ENCODE assay signal across 19 cellular contexts in the genomic region with DNA sequence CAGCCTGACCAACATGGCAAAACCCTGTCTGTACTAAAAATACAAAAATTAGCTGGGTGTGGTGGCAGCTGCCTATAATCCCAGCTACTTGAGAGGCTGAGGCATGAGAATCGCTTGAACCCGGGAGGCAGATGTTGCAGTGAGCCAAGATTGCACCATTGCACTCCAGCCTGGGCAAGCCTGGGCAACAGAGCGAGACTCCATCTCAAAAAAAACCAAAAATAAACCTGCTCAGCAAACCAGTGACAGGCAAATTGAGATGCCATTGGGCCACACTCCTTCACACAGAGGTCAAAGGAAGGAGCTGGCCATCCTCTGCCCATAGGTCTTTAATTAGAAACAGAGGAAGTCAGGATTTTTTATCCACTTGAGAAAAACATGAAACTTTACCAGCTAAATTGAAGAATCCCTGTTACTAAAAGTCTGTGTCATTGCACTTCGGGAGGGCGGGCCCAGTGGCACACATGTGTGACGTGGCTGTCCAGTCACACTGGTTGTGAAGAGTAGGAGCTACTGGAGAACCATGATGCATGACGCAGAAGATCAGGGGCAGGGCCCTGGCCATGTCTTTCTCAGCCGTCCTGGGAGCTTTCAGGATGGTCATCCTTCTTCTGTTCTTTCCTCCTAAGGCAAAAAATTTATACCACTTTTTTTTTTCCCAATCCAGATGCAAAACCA.
DNase-seq lines count a peak whose midpoint lies in the region; ATAC-seq, FAIRE-seq and TF ChIP-seq lines count a peak whose summit lies in the region.
"Had no signal": no experiment of that assay in that cellular context is flagged by ENCODE, and none has a peak within 500 bp of the region (broad histone marks: within the 10 kb centered on the region; RNA-seq: fewer than 3 reads in every experiment).

No MANE protein-coding gene starts in this region.

- dilution Hi-C loops in IMR-90 (cut with HindIII; ENCODE audit: low sequenced_read_pairs, unreplicated experiment), result no loop called here

- peak overlapping the region; percentile 28; the same call in 1 of the 2 replicates for H3K4ac ChIP-seq in IMR-90 (ENCODE audit: low read depth, low read length)

- DNase-seq in SIG-M5 treated with dmso at 0.1 percent for 504 hours (lab: John Stamatoyannopoulos, UW; ENCODE audit: unreplicated experiment), result peak; percentile 10
- DNase-seq in SIG-M5 (lab: John Stamatoyannopoulos, UW), result no peak
- no peak for DNase-seq in IMR-90
- DNase-seq in epithelial cell of esophagus (ENCODE audit: low read depth), result peak; percentile 45
- no peak for DNase-seq in left lobe of liver (ENCODE audit: low spot score)
- DNase-seq in frontal cortex (ENCODE audit: low spot score in 2 of 2), result no peak
- DNase-seq: DMS 273 treated with DMSO at 0.1 percent for 48 hours, EL, Kasumi-1, MM.1S, NCI-H1105, NCI-H1694, NCI-H446, NCI-H69, SHP77 had no signal

- intact Hi-C loops in IMR-90 (cut with micrococcal nuclease), result no loop called here

- peaks cover 0 to 18% of the 10 kb centered on the region in 2 experiments; a peak in 2 of 4 replicates for H3K79me1 ChIP-seq in IMR-90 (ENCODE audit: low read depth in 1 of 2, low read length in 2 of 2)

- H2AK5ac ChIP-seq in IMR-90 (ENCODE audit: low read depth, low read length), result peak overlapping the region; percentile 10

- H3K27me3 ChIP-seq in BLaER1, result no peaks in the 10 kb centered on the region
- no peaks in the 10 kb centered on the region for H3K27me3 ChIP-seq in IMR-90 (ENCODE audit: control insufficient read depth, insufficient read depth, low read length)

- H3K9ac ChIP-seq in BLaER1 (no peak overlapping the region), IMR-90 (ENCODE audit: low read depth, low read length) (no peak overlapping the region)

- CTCF ChIA-PET in IMR-90 (lab: Yijun Ruan, JAX), result interaction anchor here (1.1 kb wide), 1 partner anchor 10 kb away, joined by 4 read pairs; no protein-coding TSS in a partner anchor

- H3K27ac ChIP-seq in BLaER1, result peak overlapping the region; percentile 21
- no peak overlapping the region for H3K27ac ChIP-seq in IMR-90 (ENCODE audit: insufficient read depth, low read length)
- H3K27ac ChIP-seq: C4-2B had no signal

- in situ Hi-C loops in IMR-90 (cut with MboI; ENCODE audit: low sequenced_read_pairs), result no loop called here

- BruUV-seq in IMR-90 (replicated peaks; lab: Mats Ljungman, UMichigan), result no TSS peak

- H3K9me1 ChIP-seq in IMR-90 (ENCODE audit: insufficient read depth, low read length), result peaks cover 25% of the 10 kb centered on the region

- ATAC-seq in IMR-90 (ENCODE audit: low read depth) (no peak), GM18907 (IDR thresholded peaks at IDR 0.05; ENCODE audit: unreplicated experiment) (no peak), left lobe of liver (no peak)

- H3K23ac ChIP-seq in IMR-90 (ENCODE audit: low read depth, low read length), result no peak overlapping the region

- H2BK5ac ChIP-seq in IMR-90 (ENCODE audit: low read depth, low read length, poor library complexity, severe bottlenecking), result no peak overlapping the region

- no peak overlapping the region for H4K5ac ChIP-seq in IMR-90 (ENCODE audit: low read depth, low read length)

- H3K56ac ChIP-seq in IMR-90 (ENCODE audit: extremely low read depth, insufficient read depth, low read length), result no peak overlapping the region

- H2AK9ac ChIP-seq in IMR-90 (replicated peaks; ENCODE audit: low read depth, low read length, poor library complexity), result no peak overlapping the region

- peak overlapping the region; percentile 6; the same call in 1 of the 2 replicates for H4K91ac ChIP-seq in IMR-90 (ENCODE audit: insufficient read depth, low read depth, low read length)

- H2BK120ac ChIP-seq in IMR-90 (ENCODE audit: low read depth, low read length), result peak overlapping the region; percentile 76

- H3K4me2 ChIP-seq in BLaER1, result peak overlapping the region; percentile 53
- no peak overlapping the region for H3K4me2 ChIP-seq in IMR-90 (ENCODE audit: low read depth, low read length)

- no peak for TF ChIP-seq RAD21 in IMR-90 (IDR thresholded peaks at IDR 0.05; ENCODE audit: low read length)

- H3K9me3 ChIP-seq in BLaER1, result no peaks in the 10 kb centered on the region
- H3K9me3 ChIP-seq in IMR-90 (ENCODE audit: control insufficient read depth, insufficient read depth, low read length), result no peaks in the 10 kb centered on the region

- H2AFZ ChIP-seq in IMR-90 (replicated peaks; ENCODE audit: low read length, poor library complexity), result no peak overlapping the region

- no peak overlapping the region for H3K4me3 ChIP-seq in BLaER1
- no peak overlapping the region for H3K4me3 ChIP-seq in IMR-90 (ENCODE audit: insufficient read depth, low read depth, low read length)
- no peak overlapping the region for H3K4me3 ChIP-seq in epithelial cell of esophagus (ENCODE audit: low read length)

- H3K4me1 ChIP-seq in BLaER1 (peaks cover 36% of the 10 kb centered on the region), IMR-90 (ENCODE audit: control insufficient read depth, insufficient read depth, low read length) (peaks cover 21% of the 10 kb centered on the region)

- 100% methylated on average over 1 of the region's 8 CpGs; no CpG with 5 or more reads in 1 of the 2 experiments for WGBS in IMR-90 (ENCODE audit: extremely low coverage in 2 of 2, insufficient read length in 1 of 2), 2 experiments

- POLR2A ChIA-PET in IMR-90 (lab: Charles Lee; ENCODE audit: unreplicated experiment), result interaction anchor here (1.1 kb wide), 1 partner anchor 15 kb away, joined by 3 read pairs; no protein-coding TSS in a partner anchor

- H2BK15ac ChIP-seq in IMR-90 (ENCODE audit: low read depth, low read length), result peak overlapping the region; percentile 60; the same call in 1 of the 3 replicates

- H4K8ac ChIP-seq in IMR-90 (ENCODE audit: low read depth in 2 of 2, low read length in 2 of 2), result peak overlapping the region in 1 of 2 experiments; percentile 5; a peak in 1 of 4 replicates

- FAIRE-seq in frontal cortex (lab: Jason Lieb, UNC), result no peak
- FAIRE-seq: RCC 7860 had no signal

- no peak for TF ChIP-seq CTCF in IMR-90 (conservative IDR thresholded peaks at IDR 0.05; ENCODE audit: low read depth, low read length)
- no peak for TF ChIP-seq CTCF in epithelial cell of esophagus (IDR thresholded peaks at IDR 0.05; ENCODE audit: insufficient read depth, low read depth, low read length, missing control alignments)

- no peak for TF ChIP-seq POLR2A in IMR-90 (IDR thresholded peaks at IDR 0.05; ENCODE audit: low read depth, low read length)

- H3K36me3 ChIP-seq in BLaER1, result no peaks in the 10 kb centered on the region
- H3K36me3 ChIP-seq in IMR-90 (ENCODE audit: control insufficient read depth, insufficient read depth, low read length), result no peaks in the 10 kb centered on the region

- H4K20me1 ChIP-seq in BLaER1 (no peaks in the 10 kb centered on the region), IMR-90 (ENCODE audit: insufficient read depth, low read length) (no peaks in the 10 kb centered on the region)

- peak overlapping the region; percentile 65; the same call in 1 of the 2 replicates for H2BK20ac ChIP-seq in IMR-90 (ENCODE audit: low read depth, low read length)

- no peak overlapping the region for H3K14ac ChIP-seq in IMR-90 (replicated peaks; ENCODE audit: low read depth, low read length)

- H3K18ac ChIP-seq in IMR-90 (ENCODE audit: low read depth, low read length), result no peak overlapping the region

TF ChIP-seq in IMR-90, 13 proteins besides CTCF, POLR2A, EP300 and RAD21:
- TF ChIP-seq MXI1 (IDR thresholded peaks at IDR 0.05; ENCODE audit: borderline replicate concordance, low read depth, low read length) (no peak), MAFK (IDR thresholded peaks at IDR 0.05; ENCODE audit: low read depth, low read length) (no peak), SMC3 (IDR thresholded peaks at IDR 0.05; ENCODE audit: low read depth, low read length) (no peak), NFE2L2 (IDR thresholded peaks at IDR 0.05; ENCODE audit: low read depth, low read length) (no peak), MAZ (IDR thresholded peaks at IDR 0.05; ENCODE audit: borderline replicate concordance, low read depth, low read length) (no peak), USF2 (IDR thresholded peaks at IDR 0.05; ENCODE audit: low read depth, low read length) (no peak), ELK1 (IDR thresholded peaks at IDR 0.05; ENCODE audit: borderline replicate concordance, low read depth, low read length) (no peak), RCOR1 (IDR thresholded peaks at IDR 0.05; ENCODE audit: insufficient replicate concordance, low read length) (no peak), CEBPB (IDR thresholded peaks at IDR 0.05; ENCODE audit: low read depth, low read length) (no peak), RFX5 (IDR thresholded peaks at IDR 0.05; ENCODE audit: low read depth, low read length) (no peak), CHD1 (IDR thresholded peaks at IDR 0.05; ENCODE audit: low read depth, low read length) (no peak), FOS (IDR thresholded peaks at IDR 0.05; ENCODE audit: low read depth, low read length) (no peak), BHLHE40 (IDR thresholded peaks at IDR 0.05; ENCODE audit: low read depth, low read length) (no peak)
TF ChIP-seq in IMR-90: peak in this region for 0.

Comparison
In these comparisons a context has a peak if more than half of its experiments do, and no peak if none do; other contexts are left out.
1. DNase-seq: peak in SIG-M5 treated with dmso at 0.1 percent for 504 hours (single experiment) and epithelial cell of esophagus (single experiment); none in SIG-M5 (single experiment), IMR-90 (single experiment), left lobe of liver (single experiment) and frontal cortex (0 of 2).